Comparison of ENCODE assay signal across 1 cellular context in genomic region chr1:211515090-211516023, GRCh38.
A peak's percentile ranks its signal among the peaks of the same experiment; 100 is the strongest.
TF ChIP-seq lines count a peak whose summit lies in the region.

No MANE protein-coding gene starts in this region.

TF ChIP-seq in K562, 482 proteins besides CTCF, POLR2A, EP300 and RAD21 (continued from another document and continues in another):
- TF ChIP-seq ZNF511 (CRISPR knock-in tag; IDR thresholded peaks at IDR 0.05) (peak; percentile 98), HMGN3 (IDR thresholded peaks at IDR 0.05; ENCODE audit: borderline replicate concordance, extremely low read depth, insufficient read length, low read depth, low read length) (peak; percentile 50), RNF2 (IDR thresholded peaks at IDR 0.05) (peak; percentile 70; the same call in 1 of the 2 replicates), ZNF639 (CRISPR knock-in tag; conservative IDR thresholded peaks at IDR 0.05 in 1 of 2, IDR thresholded peaks at IDR 0.05 in 1 of 2) (peak in 1 of 2 experiments; percentile 88; a peak in 2 of 4 replicates), CREB3L1 (IDR thresholded peaks at IDR 0.05; ENCODE audit: borderline replicate concordance, low read depth) (peak; percentile 86; the same call in 1 of the 2 replicates), MBD2 (IDR thresholded peaks at IDR 0.05; ENCODE audit: borderline replicate concordance, low read depth) (peak; percentile 18; the same call in 1 of the 2 replicates), TCF7 (IDR thresholded peaks at IDR 0.05; ENCODE audit: borderline replicate concordance) (no peak; the same call in 1 of the 2 replicates), KDM4B (IDR thresholded peaks at IDR 0.05; ENCODE audit: borderline replicate concordance in 2 of 2, low read depth in 1 of 2) (no peak), SMC3 (conservative IDR thresholded peaks at IDR 0.05; ENCODE audit: insufficient read depth, low read depth, low read length) (peak; percentile 90), ZNF316 (IDR thresholded peaks at IDR 0.05) (no peak), TRIM24 (IDR thresholded peaks at IDR 0.05) (peak in 1 of 2 experiments; percentile 39; a peak in 2 of 4 replicates), HES1 (IDR thresholded peaks at IDR 0.05; ENCODE audit: low read depth) (no peak), ZNF311 (CRISPR knock-in tag; IDR thresholded peaks at IDR 0.05) (no peak), ZBED1 (IDR thresholded peaks at IDR 0.05) (no peak), NCOR1 (IDR thresholded peaks at IDR 0.05) (no peak; the same call in 1 of the 2 replicates), ZBTB9 (CRISPR knock-in tag; IDR thresholded peaks at IDR 0.05) (no peak), ZNF184 (CRISPR knock-in tag; IDR thresholded peaks at IDR 0.05) (no peak), ZNF436 (CRISPR knock-in tag; IDR thresholded peaks at IDR 0.05) (no peak), SNAPC5 (CRISPR knock-in tag; IDR thresholded peaks at IDR 0.05) (no peak), ATF6 (CRISPR knock-in tag; IDR thresholded peaks at IDR 0.05) (peak; percentile 94), ELF1 (tag; IDR thresholded peaks at IDR 0.05) (no peak), ZNF347 (CRISPR knock-in tag; IDR thresholded peaks at IDR 0.05; ENCODE audit: low read depth) (no peak), DNMT1 (IDR thresholded peaks at IDR 0.05) (no peak), ZNF778 (CRISPR knock-in tag; IDR thresholded peaks at IDR 0.05) (no peak), RFX5 (IDR thresholded peaks at IDR 0.05; ENCODE audit: low read depth, low read length) (no peak), ZNF324 (CRISPR knock-in tag; IDR thresholded peaks at IDR 0.05) (no peak), ZNF668 (CRISPR knock-in tag; IDR thresholded peaks at IDR 0.05) (no peak; the same call in 1 of the 2 replicates), SAFB (IDR thresholded peaks at IDR 0.05; ENCODE audit: borderline replicate concordance, low read depth, low read length) (no peak; the same call in 1 of the 2 replicates), U2AF1 (optimal IDR thresholded peaks at IDR 0.05; ENCODE audit: low read depth, low read length) (no peak), PKNOX1 (IDR thresholded peaks at IDR 0.05) (peak; percentile 66; the same call in 1 of the 2 replicates), CHD2 (IDR thresholded peaks at IDR 0.05; ENCODE audit: low read depth, low read length) (no peak), L3MBTL2 (IDR thresholded peaks at IDR 0.05) (peak; percentile 98), NFRKB (IDR thresholded peaks at IDR 0.05; ENCODE audit: low read depth) (peak; percentile 62; the same call in 1 of the 2 replicates), KDM2B (CRISPR knock-in tag; IDR thresholded peaks at IDR 0.05) (no peak), BMI1 (IDR thresholded peaks at IDR 0.05; ENCODE audit: low read length) (no peak), CEBPB (tag; IDR thresholded peaks at IDR 0.05) (no peak), HNRNPH1 (optimal IDR thresholded peaks at IDR 0.05; ENCODE audit: low read depth, low read length) (no peak), ATF4 (CRISPR knock-in tag; IDR thresholded peaks at IDR 0.05) (0 out of 2 replicates have a peak, but pooled peaks have one; percentile 46), GATAD2A (IDR thresholded peaks at IDR 0.05) (no peak; the same call in 1 of the 2 replicates), ZNF695 (CRISPR knock-in tag; IDR thresholded peaks at IDR 0.05) (no peak), MGA (IDR thresholded peaks at IDR 0.05) (peak; percentile 99), SRSF1 (IDR thresholded peaks at IDR 0.05; ENCODE audit: low read depth, low read length) (0 out of 2 replicates have a peak, but pooled peaks have one; percentile 34), SMAD2 (IDR thresholded peaks at IDR 0.05; ENCODE audit: low read depth, low read length) (no peak), ZNF134 (CRISPR knock-in tag; conservative IDR thresholded peaks at IDR 0.05) (no peak)
